In the genomic region with DNA sequence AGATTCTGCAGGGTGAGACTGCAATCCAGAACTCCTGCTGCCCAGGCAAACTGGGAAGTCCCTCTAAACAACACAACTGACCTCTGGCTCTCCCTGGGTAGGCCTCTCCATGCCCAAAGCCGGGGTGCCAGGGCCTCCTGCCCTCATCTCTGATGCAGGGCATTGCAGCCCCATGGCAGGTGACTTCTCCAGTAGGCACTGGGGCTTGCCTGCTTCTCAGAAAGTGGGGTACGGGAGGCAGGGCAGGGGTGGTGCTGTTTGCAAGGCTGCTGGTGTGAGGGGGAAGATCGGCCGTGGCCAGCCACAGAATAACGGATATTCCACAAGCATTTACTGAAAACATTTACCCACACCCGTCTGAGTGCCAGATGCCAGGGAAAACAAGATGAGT, we compare ENCODE assay signal across 1 cellular context.
TF ChIP-seq lines count a peak whose summit lies in the region.

No MANE protein-coding gene starts in this region.

TF ChIP-seq in HepG2, 621 proteins besides CTCF, POLR2A, EP300 and RAD21:
- TF ChIP-seq BORCS8-MEF2B (CRISPR knock-in tag; IDR thresholded peaks at IDR 0.05) (0 out of 2 replicates have a peak, but pooled peaks have one; percentile 3), ZNF550 (CRISPR knock-in tag; IDR thresholded peaks at IDR 0.05; ENCODE audit: borderline replicate concordance) (peak; percentile 22; the same call in 1 of the 2 replicates), KDM1A (CRISPR knock-in tag; IDR thresholded peaks at IDR 0.05) (no peak), NR3C1 (CRISPR knock-in tag; IDR thresholded peaks at IDR 0.05) (no peak), RBM22 (optimal IDR thresholded peaks at IDR 0.05; ENCODE audit: low read length) (peak; percentile 54), AGO2 (optimal IDR thresholded peaks at IDR 0.05; ENCODE audit: low read depth, low read length) (peak; percentile 69), ZFP36L1 (CRISPR knock-in tag; IDR thresholded peaks at IDR 0.05) (0 out of 2 replicates have a peak, but pooled peaks have one; percentile 10), ZNF850 (CRISPR knock-in tag; conservative IDR thresholded peaks at IDR 0.05) (no peak), HNF4G (IDR thresholded peaks at IDR 0.05; ENCODE audit: borderline replicate concordance, low read depth, low read length) (no peak), HNF4G (CRISPR knock-in tag; IDR thresholded peaks at IDR 0.05; ENCODE audit: borderline replicate concordance, low read depth) (0 out of 2 replicates have a peak, but pooled peaks have one; percentile 10), KLF6 (CRISPR knock-in tag; IDR thresholded peaks at IDR 0.05) (no peak), ZBTB7A (CRISPR knock-in tag; IDR thresholded peaks at IDR 0.05) (peak; percentile 24; the same call in 1 of the 2 replicates), YEATS4 (CRISPR knock-in tag; IDR thresholded peaks at IDR 0.05; ENCODE audit: borderline replicate concordance) (no peak), PHF5A (CRISPR knock-in tag; IDR thresholded peaks at IDR 0.05; ENCODE audit: low read depth, unreplicated experiment) (no peak), ZBTB38 (CRISPR knock-in tag; IDR thresholded peaks at IDR 0.05) (peak; percentile 52; the same call in 1 of the 2 replicates), ZNF558 (CRISPR knock-in tag; IDR thresholded peaks at IDR 0.05; ENCODE audit: borderline replicate concordance) (0 out of 2 replicates have a peak, but pooled peaks have one; percentile 9), HNRNPUL1 (IDR thresholded peaks at IDR 0.05; ENCODE audit: low read depth, low read length) (no peak), NRL (CRISPR knock-in tag; IDR thresholded peaks at IDR 0.05; ENCODE audit: borderline replicate concordance) (peak; percentile 69; the same call in 1 of the 2 replicates), ZNF556 (CRISPR knock-in tag; IDR thresholded peaks at IDR 0.05; ENCODE audit: borderline replicate concordance) (peak; percentile 95), ZNF839 (CRISPR knock-in tag; IDR thresholded peaks at IDR 0.05; ENCODE audit: borderline replicate concordance) (peak; percentile 31; the same call in 1 of the 2 replicates), ZNF674 (CRISPR knock-in tag; IDR thresholded peaks at IDR 0.05; ENCODE audit: low read depth) (0 out of 2 replicates have a peak, but pooled peaks have one; percentile 35), ZBTB1 (CRISPR knock-in tag; IDR thresholded peaks at IDR 0.05; ENCODE audit: borderline replicate concordance) (peak; percentile 11; the same call in 1 of the 2 replicates), MTF2 (CRISPR knock-in tag; IDR thresholded peaks at IDR 0.05; ENCODE audit: borderline replicate concordance) (0 out of 2 replicates have a peak, but pooled peaks have one; percentile 8), PAF1 (CRISPR knock-in tag; IDR thresholded peaks at IDR 0.05) (0 out of 2 replicates have a peak, but pooled peaks have one; percentile 32), ARHGAP35 (CRISPR knock-in tag; IDR thresholded peaks at IDR 0.05; ENCODE audit: borderline replicate concordance) (0 out of 2 replicates have a peak, but pooled peaks have one; percentile 52), NAIF1 (CRISPR knock-in tag; IDR thresholded peaks at IDR 0.05; ENCODE audit: borderline replicate concordance) (0 out of 2 replicates have a peak, but pooled peaks have one; percentile 26), YEATS2 (CRISPR knock-in tag; IDR thresholded peaks at IDR 0.05; ENCODE audit: borderline replicate concordance) (0 out of 2 replicates have a peak, but pooled peaks have one; percentile 2)
- TF ChIP-seq, protein P1, sequence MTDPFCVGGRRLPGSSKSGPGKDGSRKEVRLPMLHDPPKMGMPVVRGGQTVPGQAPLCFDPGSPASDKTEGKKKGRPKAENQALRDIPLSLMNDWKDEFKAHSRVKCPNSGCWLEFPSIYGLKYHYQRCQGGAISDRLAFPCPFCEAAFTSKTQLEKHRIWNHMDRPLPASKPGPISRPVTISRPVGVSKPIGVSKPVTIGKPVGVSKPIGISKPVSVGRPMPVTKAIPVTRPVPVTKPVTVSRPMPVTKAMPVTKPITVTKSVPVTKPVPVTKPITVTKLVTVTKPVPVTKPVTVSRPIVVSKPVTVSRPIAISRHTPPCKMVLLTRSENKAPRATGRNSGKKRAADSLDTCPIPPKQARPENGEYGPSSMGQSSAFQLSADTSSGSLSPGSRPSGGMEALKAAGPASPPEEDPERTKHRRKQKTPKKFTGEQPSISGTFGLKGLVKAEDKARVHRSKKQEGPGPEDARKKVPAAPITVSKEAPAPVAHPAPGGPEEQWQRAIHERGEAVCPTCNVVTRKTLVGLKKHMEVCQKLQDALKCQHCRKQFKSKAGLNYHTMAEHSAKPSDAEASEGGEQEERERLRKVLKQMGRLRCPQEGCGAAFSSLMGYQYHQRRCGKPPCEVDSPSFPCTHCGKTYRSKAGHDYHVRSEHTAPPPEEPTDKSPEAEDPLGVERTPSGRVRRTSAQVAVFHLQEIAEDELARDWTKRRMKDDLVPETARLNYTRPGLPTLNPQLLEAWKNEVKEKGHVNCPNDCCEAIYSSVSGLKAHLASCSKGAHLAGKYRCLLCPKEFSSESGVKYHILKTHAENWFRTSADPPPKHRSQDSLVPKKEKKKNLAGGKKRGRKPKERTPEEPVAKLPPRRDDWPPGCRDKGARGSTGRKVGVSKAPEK (CRISPR knock-in tag; IDR thresholded peaks at IDR 0.05; ENCODE audit: borderline replicate concordance) = 0 out of 2 replicates have a peak, but pooled peaks have one; percentile 5
- TF ChIP-seq, protein P2, sequence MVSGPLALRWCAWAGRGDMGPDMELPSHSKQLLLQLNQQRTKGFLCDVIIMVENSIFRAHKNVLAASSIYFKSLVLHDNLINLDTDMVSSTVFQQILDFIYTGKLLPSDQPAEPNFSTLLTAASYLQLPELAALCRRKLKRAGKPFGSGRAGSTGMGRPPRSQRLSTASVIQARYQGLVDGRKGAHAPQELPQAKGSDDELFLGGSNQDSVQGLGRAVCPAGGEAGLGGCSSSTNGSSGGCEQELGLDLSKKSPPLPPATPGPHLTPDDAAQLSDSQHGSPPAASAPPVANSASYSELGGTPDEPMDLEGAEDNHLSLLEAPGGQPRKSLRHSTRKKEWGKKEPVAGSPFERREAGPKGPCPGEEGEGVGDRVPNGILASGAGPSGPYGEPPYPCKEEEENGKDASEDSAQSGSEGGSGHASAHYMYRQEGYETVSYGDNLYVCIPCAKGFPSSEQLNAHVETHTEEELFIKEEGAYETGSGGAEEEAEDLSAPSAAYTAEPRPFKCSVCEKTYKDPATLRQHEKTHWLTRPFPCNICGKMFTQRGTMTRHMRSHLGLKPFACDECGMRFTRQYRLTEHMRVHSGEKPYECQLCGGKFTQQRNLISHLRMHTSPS (CRISPR knock-in tag; IDR thresholded peaks at IDR 0.05; ENCODE audit: low read depth) = peak; percentile 11; the same call in 1 of the 2 replicates
- TF ChIP-seq, protein P3, sequence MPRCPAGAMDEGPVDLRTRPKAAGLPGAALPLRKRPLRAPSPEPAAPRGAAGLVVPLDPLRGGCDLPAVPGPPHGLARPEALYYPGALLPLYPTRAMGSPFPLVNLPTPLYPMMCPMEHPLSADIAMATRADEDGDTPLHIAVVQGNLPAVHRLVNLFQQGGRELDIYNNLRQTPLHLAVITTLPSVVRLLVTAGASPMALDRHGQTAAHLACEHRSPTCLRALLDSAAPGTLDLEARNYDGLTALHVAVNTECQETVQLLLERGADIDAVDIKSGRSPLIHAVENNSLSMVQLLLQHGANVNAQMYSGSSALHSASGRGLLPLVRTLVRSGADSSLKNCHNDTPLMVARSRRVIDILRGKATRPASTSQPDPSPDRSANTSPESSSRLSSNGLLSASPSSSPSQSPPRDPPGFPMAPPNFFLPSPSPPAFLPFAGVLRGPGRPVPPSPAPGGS (CRISPR knock-in tag; IDR thresholded peaks at IDR 0.05) = no peak
- TF ChIP-seq, protein P4, sequence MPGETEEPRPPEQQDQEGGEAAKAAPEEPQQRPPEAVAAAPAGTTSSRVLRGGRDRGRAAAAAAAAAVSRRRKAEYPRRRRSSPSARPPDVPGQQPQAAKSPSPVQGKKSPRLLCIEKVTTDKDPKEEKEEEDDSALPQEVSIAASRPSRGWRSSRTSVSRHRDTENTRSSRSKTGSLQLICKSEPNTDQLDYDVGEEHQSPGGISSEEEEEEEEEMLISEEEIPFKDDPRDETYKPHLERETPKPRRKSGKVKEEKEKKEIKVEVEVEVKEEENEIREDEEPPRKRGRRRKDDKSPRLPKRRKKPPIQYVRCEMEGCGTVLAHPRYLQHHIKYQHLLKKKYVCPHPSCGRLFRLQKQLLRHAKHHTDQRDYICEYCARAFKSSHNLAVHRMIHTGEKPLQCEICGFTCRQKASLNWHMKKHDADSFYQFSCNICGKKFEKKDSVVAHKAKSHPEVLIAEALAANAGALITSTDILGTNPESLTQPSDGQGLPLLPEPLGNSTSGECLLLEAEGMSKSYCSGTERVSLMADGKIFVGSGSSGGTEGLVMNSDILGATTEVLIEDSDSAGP (CRISPR knock-in tag; IDR thresholded peaks at IDR 0.05; ENCODE audit: borderline replicate concordance) = 0 out of 2 replicates have a peak, but pooled peaks have one; percentile 14
- TF ChIP-seq, protein P5, sequence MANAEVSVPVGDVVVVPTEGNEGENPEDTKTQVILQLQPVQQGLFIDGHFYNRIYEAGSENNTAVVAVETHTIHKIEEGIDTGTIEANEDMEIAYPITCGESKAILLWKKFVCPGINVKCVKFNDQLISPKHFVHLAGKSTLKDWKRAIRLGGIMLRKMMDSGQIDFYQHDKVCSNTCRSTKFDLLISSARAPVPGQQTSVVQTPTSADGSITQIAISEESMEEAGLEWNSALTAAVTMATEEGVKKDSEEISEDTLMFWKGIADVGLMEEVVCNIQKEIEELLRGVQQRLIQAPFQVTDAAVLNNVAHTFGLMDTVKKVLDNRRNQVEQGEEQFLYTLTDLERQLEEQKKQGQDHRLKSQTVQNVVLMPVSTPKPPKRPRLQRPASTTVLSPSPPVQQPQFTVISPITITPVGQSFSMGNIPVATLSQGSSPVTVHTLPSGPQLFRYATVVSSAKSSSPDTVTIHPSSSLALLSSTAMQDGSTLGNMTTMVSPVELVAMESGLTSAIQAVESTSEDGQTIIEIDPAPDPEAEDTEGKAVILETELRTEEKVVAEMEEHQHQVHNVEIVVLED (CRISPR knock-in tag; IDR thresholded peaks at IDR 0.05; ENCODE audit: borderline replicate concordance) = 0 out of 2 replicates have a peak, but pooled peaks have one; percentile 7
- TF ChIP-seq, protein P6, sequence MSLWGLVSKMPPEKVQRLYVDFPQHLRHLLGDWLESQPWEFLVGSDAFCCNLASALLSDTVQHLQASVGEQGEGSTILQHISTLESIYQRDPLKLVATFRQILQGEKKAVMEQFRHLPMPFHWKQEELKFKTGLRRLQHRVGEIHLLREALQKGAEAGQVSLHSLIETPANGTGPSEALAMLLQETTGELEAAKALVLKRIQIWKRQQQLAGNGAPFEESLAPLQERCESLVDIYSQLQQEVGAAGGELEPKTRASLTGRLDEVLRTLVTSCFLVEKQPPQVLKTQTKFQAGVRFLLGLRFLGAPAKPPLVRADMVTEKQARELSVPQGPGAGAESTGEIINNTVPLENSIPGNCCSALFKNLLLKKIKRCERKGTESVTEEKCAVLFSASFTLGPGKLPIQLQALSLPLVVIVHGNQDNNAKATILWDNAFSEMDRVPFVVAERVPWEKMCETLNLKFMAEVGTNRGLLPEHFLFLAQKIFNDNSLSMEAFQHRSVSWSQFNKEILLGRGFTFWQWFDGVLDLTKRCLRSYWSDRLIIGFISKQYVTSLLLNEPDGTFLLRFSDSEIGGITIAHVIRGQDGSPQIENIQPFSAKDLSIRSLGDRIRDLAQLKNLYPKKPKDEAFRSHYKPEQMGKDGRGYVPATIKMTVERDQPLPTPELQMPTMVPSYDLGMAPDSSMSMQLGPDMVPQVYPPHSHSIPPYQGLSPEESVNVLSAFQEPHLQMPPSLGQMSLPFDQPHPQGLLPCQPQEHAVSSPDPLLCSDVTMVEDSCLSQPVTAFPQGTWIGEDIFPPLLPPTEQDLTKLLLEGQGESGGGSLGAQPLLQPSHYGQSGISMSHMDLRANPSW (CRISPR knock-in tag; IDR thresholded peaks at IDR 0.05; ENCODE audit: borderline replicate concordance) = 0 out of 2 replicates have a peak, but pooled peaks have one; percentile 11
- TF ChIP-seq, protein P7, sequence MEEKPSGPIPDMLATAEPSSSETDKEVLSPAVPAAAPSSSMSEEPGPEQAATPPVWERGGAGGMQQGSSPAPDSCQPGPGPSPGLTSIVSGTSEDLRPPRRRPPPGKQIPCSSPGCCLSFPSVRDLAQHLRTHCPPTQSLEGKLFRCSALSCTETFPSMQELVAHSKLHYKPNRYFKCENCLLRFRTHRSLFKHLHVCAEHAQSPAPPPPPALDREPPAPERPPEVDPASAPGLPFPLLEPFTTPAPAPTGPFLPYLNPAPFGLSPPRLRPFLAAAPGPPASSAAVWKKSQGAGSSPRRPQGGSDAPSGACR (CRISPR knock-in tag; IDR thresholded peaks at IDR 0.05) = 0 out of 2 replicates have a peak, but pooled peaks have one; percentile 4
